Comparison of ENCODE assay signal across 28 cellular contexts in the genomic region with DNA sequence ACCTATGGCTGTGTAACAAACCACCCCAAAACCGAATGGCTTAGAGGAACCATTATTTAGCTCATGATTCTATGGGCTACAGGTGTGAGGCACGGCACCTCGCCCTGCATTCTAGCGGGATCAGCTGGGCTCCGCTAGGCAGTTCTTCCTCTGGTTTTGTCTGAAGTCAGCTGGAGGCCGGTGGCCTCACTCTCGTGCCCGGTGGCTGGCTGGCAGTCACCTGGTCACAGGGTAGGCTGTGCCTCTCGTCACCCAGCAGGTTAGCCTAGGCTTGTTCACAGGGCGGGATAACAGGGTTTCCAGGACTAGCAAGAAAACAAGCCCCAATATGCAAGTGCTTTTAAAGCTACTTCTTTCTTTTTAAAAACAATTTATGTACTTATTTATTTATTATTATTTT.
"Had no signal": no experiment of that assay in that cellular context is flagged by ENCODE, and none has a peak within 500 bp of the region (broad histone marks: within the 10 kb centered on the region; RNA-seq: fewer than 3 reads in every experiment).

No MANE protein-coding gene starts in this region.

- H3K36me3 Mint-ChIP-seq: naive B cell; stimulated activated effector memory CD8-positive, alpha-beta T cell treated with anti-CD3 and anti-CD28 coated beads, Interleukin-12 subunit alpha, Interleukin-12 subunit beta, amount 100 ng/mL, for 72 hours had no signal

- DNase-seq: naive B cell; naive thymus-derived CD8-positive, alpha-beta T cell; nephron progenitor cell; nucleus accumbens; psoas muscle; right cardiac atrium; sigmoid colon; small intestine; stimulated activated CD4-positive, alpha-beta T cell treated with anti-CD3 and anti-CD28 coated beads, Interleukin-15, amount 100 ng/mL, for 24 hours; stimulated activated CD4-positive, alpha-beta T cell treated with anti-CD3 and anti-CD28 coated beads, Interleukin-2, amount 100 ng/mL, for 24 hours; stimulated activated CD4-positive, alpha-beta T cell treated with anti-CD3 and anti-CD28 coated beads, Interleukin-2, amount 100 ng/mL, for 48 hours; stimulated activated CD4-positive, alpha-beta T cell treated with anti-CD3 and anti-CD28 coated beads, Interleukin-4, amount 100 ng/mL, for 24 hours; stimulated activated naive B cell treated with anti-CD40 and anti-IgM and Interleukin-4, amounts not matched to agents 10 μg/mL and 1 μg/mL and 100 μg/mL, for 72 hours; stimulated activated naive CD4-positive, alpha-beta T cell treated with Interleukin-2 at 50 U/mL for 16 hours; stomach; thyroid gland; trophoblast cell; upper lobe of left lung; uterus had no signal

- H3K9me3 Mint-ChIP-seq: stimulated activated effector memory CD8-positive, alpha-beta T cell treated with anti-CD3 and anti-CD28 coated beads, Interleukin-12 subunit alpha, Interleukin-12 subunit beta, amount 100 ng/mL, for 72 hours had no signal

- H3K4me3 ChIP-seq: pancreas, psoas muscle, right lobe of liver, sigmoid colon, stomach, thoracic aorta, thyroid gland, tibial nerve, upper lobe of left lung, uterus had no signal

- H3K4me1 Mint-ChIP-seq: naive B cell, nephron progenitor cell, neural crest cell had no signal

- H3K27ac Mint-ChIP-seq: naive B cell; naive thymus-derived CD8-positive, alpha-beta T cell; nephron progenitor cell; progenitor cell of endocrine pancreas; stimulated activated effector memory CD8-positive, alpha-beta T cell treated with anti-CD3 and anti-CD28 coated beads, Interleukin-12 subunit alpha, Interleukin-12 subunit beta, amount 100 ng/mL, for 72 hours; stimulated activated naive B cell treated with anti-CD40 and anti-IgM and Interleukin-4, amounts not matched to agents 10 μg/mL and 1 μg/mL and 100 μg/mL, for 72 hours; stimulated activated naive CD8-positive, alpha-beta T cell treated with anti-CD3 and anti-CD28 coated beads, Interleukin-15, Interleukin-2, amounts not matched to agents 100 ng/mL and 50 ng/mL, for 24 hours had no signal

- H3K27ac ChIP-seq: neutrophil, pancreas, psoas muscle, right lobe of liver, sigmoid colon, stomach, thoracic aorta, thyroid gland, tibial nerve, uterus had no signal

- H3K4me1 ChIP-seq: pancreas, psoas muscle, right lobe of liver, sigmoid colon, thyroid gland, tibial nerve, uterus had no signal

- H3K4me3 Mint-ChIP-seq: naive thymus-derived CD8-positive, alpha-beta T cell; nephron progenitor cell; neural crest cell; stimulated activated effector memory CD8-positive, alpha-beta T cell treated with anti-CD3 and anti-CD28 coated beads, Interleukin-12 subunit alpha, Interleukin-12 subunit beta, amount 100 ng/mL, for 72 hours; stimulated activated naive B cell treated with anti-CD40 and anti-IgM and Interleukin-4, amounts not matched to agents 10 μg/mL and 1 μg/mL and 100 μg/mL, for 72 hours; stimulated activated naive CD8-positive, alpha-beta T cell treated with anti-CD3 and anti-CD28 coated beads, Interleukin-15, Interleukin-2, amounts not matched to agents 100 ng/mL and 50 ng/mL, for 24 hours had no signal

- ATAC-seq: naive thymus-derived CD8-positive, alpha-beta T cell; pancreas; psoas muscle; right cardiac atrium; right lobe of liver; stimulated activated effector memory CD8-positive, alpha-beta T cell treated with anti-CD3 and anti-CD28 coated beads, Interleukin-12 subunit alpha, Interleukin-12 subunit beta, amount 100 ng/mL, for 72 hours; stimulated activated naive B cell treated with anti-CD40 and anti-IgM and Interleukin-4, amounts not matched to agents 10 μg/mL and 1 μg/mL and 100 μg/mL, for 72 hours had no signal

- H3K27me3 ChIP-seq: pancreas, right lobe of liver, sigmoid colon, stomach, thyroid gland, tibial nerve, upper lobe of left lung, uterus had no signal

- H3K36me3 ChIP-seq: neutrophil, pancreas, right lobe of liver, sigmoid colon, stomach, thoracic aorta, thyroid gland, tibial nerve, upper lobe of left lung, uterus had no signal
